ENCODE assay signal across 1 cellular context in the genomic region with DNA sequence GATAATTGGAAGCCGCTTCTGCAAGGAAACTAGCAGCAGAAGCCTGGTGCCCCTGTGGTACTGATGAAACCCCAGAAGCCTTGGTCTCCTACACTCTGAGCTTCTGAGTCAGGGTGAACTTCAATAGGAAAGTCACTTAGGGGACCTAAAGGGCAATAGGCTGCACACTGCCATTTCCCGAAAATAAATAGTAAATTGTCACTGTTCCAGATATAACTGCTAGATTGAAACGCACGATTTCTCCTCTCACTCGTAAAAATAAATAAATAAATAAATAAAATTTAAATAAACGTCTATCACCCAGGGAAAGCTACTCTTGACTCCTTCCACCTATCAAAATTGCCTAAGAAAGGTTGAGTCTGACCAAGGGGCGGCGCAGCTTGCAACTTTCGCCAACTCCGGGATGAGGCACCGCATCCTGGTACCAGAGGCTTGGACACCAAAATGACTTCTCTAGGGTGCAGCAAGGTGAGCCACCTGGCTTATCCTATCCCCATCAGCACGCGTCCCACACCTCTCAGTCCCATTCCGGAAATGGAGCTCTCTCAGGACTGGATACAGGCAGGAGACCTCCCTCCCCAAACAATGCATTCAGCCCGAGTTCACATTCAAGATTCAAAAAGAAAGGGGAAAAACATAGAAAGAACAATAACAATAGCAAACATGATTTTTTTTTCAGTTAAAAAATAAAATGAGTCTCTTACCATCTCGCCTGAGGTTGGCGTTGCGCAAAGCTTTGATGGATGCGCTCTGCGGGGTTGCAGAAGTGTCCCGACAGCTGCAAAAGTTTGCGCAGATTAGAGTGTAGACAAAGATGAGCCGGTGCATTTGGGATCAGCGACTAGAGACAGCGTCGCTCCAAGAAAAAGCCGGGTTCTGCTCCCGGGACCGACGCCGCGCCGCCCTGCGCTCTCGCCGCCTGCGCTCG.
A peak's percentile ranks its signal among the peaks of the same experiment; 100 is the strongest.
TF ChIP-seq lines count a peak whose summit lies in the region.

No MANE protein-coding gene starts in this region.

TF ChIP-seq in H1, 55 proteins besides CTCF, POLR2A, EP300 and RAD21 (continued from another document):
- peak; percentile 32 for TF ChIP-seq CHD7 (IDR thresholded peaks at IDR 0.05; ENCODE audit: insufficient replicate concordance, low read length)
